In the genomic region with DNA sequence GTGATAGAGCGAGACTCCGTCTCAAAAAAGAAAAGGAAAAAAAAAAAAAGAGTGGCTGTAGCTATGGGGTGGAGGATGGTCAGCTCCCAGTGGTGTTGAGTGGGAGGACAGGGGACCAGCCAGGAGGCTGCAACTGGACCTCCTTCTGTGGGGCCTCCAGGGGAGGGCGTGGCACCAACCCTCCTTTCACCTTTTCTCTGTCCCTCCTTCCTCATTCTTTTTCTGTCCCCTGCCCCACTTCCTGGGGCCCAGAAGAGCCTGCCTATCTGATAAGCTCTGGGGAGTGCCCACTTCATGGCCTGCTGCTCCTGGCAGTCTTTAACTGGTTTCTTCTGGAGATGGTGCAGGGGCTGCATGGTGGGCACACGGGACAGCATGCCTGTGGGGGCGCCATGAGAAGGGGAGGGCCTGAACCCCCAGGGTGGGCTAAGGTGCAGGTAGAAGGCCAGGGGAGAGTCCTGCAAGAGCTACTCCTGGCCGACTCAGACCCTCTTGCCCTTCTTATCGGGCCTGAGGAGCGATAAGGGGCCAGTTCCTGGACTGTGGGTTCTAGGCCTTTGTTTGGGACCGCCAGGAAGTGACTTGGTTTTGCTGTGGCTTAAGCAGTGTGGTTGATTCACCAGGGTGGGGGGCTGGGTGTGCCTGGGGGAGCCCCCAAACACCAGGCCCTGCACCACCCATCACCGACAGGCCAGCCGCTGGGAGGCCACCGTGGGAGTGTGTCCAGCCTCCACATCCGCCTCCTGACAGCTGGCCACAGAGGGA, we compare ENCODE assay signal across 11 cellular contexts. TPM values are rescaled to one million over a fixed set of nuclear protein-coding genes. Genes with fewer than 3 reads are reported as not detected.
DNase-seq lines count a peak whose midpoint lies in the region; ATAC-seq, FAIRE-seq and TF ChIP-seq lines count a peak whose summit lies in the region.
"Had no signal": no experiment of that assay in that cellular context is flagged by ENCODE, and none has a peak within 500 bp of the region (broad histone marks: within the 10 kb centered on the region; RNA-seq: fewer than 3 reads in every experiment).

No MANE protein-coding gene starts in this region.

- H3K36me3 ChIP-seq in prostate gland: no peaks in the 10 kb centered on the region

- H3K27ac ChIP-seq in prostate gland: peak overlapping the region; percentile 55 to 57

- POLR2A ChIA-PET in GM10248 (lab: Yijun Ruan, JAX): no interaction called here
- POLR2A ChIA-PET in activated CD4-positive, alpha-beta memory T cell treated with anti-CD3 and anti-CD28 coated beads for 36 hours (lab: Charles Lee): no interaction called here

- no peak overlapping the region for H3K27ac Mint-ChIP-seq in activated CD4-positive, alpha-beta memory T cell treated with anti-CD3 and anti-CD28 coated beads for 36 hours

- H3K4me3 ChIP-seq in NB4 (ENCODE audit: low read depth, low read length) (peak overlapping the region; percentile 34), fibroblast of pulmonary artery (replicated peaks; ENCODE audit: low read depth, low read length) (no peak overlapping the region), prostate gland (no peak overlapping the region)

- TF ChIP-seq POLR2A in NB4 (IDR thresholded peaks at IDR 0.05; ENCODE audit: extremely low read depth, insufficient read length) (peak; percentile 16), prostate gland (IDR thresholded peaks at IDR 0.05) (no peak)

- H3K27me3 Mint-ChIP-seq in activated CD4-positive, alpha-beta memory T cell treated with anti-CD3 and anti-CD28 coated beads for 36 hours: no peaks in the 10 kb centered on the region

- no peak for FAIRE-seq in HTR-8/SVneo (lab: Jason Lieb, UNC)
- FAIRE-seq: endometrium, TTC549 had no signal

- H3K4me1 Mint-ChIP-seq in activated CD4-positive, alpha-beta memory T cell treated with anti-CD3 and anti-CD28 coated beads for 36 hours (ENCODE audit: low read depth): peaks cover 5% of the 10 kb centered on the region

- no peaks in the 10 kb centered on the region for H3K36me3 Mint-ChIP-seq in activated CD4-positive, alpha-beta memory T cell treated with anti-CD3 and anti-CD28 coated beads for 36 hours

- H3K4me3 Mint-ChIP-seq in activated CD4-positive, alpha-beta memory T cell treated with anti-CD3 and anti-CD28 coated beads for 36 hours: no peak overlapping the region

- peaks cover 3% of the 10 kb centered on the region for H3K9me3 Mint-ChIP-seq in activated CD4-positive, alpha-beta memory T cell treated with anti-CD3 and anti-CD28 coated beads for 36 hours

- CTCF ChIA-PET in GM10248 (lab: Yijun Ruan, JAX): interaction anchor here (1.3 to 1.9 kb wide), 3 partner anchors 11 to 561 kb away, joined by 3 to 5 read pairs (median 3); no protein-coding TSS in a partner anchor
- CTCF ChIA-PET in activated CD4-positive, alpha-beta memory T cell treated with anti-CD3 and anti-CD28 coated beads for 36 hours (lab: Charles Lee): no interaction called here

- 88% methylated on average over 11 of the region's 13 CpGs for WGBS in prostate gland

- H3K9me3 ChIP-seq in prostate gland: no peaks in the 10 kb centered on the region

- no peak for ATAC-seq in HG03045 (IDR thresholded peaks at IDR 0.05; ENCODE audit: unreplicated experiment)
- ATAC-seq in HG03196 (IDR thresholded peaks at IDR 0.05; ENCODE audit: unreplicated experiment): no peak

- no peaks in the 10 kb centered on the region for H3K4me1 ChIP-seq in prostate gland (replicated peaks)

- TF ChIP-seq CTCF in GM10248 (IDR thresholded peaks at IDR 0.05; ENCODE audit: control extremely low read depth, extremely low read depth, low read depth, missing control alignments) (no peak), NB4 (IDR thresholded peaks at IDR 0.05; ENCODE audit: low read depth, low read length) (no peak), fibroblast of pulmonary artery (IDR thresholded peaks at IDR 0.05; ENCODE audit: low read length, missing control alignments) (no peak), prostate gland (IDR thresholded peaks at IDR 0.05) (no peak)

- intact Hi-C loops in prostate gland (cut with DNase I): loop anchor here (5.0 kb wide), 1 partner anchor 213 kb away; no protein-coding TSS in a partner anchor
- intact Hi-C loops in activated CD4-positive, alpha-beta memory T cell treated with anti-CD3 and anti-CD28 coated beads for 36 hours (cut with micrococcal nuclease): no loop called here

- H3K27me3 ChIP-seq in prostate gland (replicated peaks; ENCODE audit: insufficient read depth): no peaks in the 10 kb centered on the region

- peak; percentile 40 for DNase-seq in GM10248 (ENCODE audit: extremely low spot score)
- peak; percentile 82 for DNase-seq in NB4 (ENCODE audit: low read depth)
- peak; percentile 61 for DNase-seq in fibroblast of pulmonary artery (ENCODE audit: low read depth)
- DNase-seq in prostate gland (ENCODE audit: low spot score): no peak
- DNase-seq in activated CD4-positive, alpha-beta memory T cell treated with anti-CD3 and anti-CD28 coated beads for 36 hours: no peak
- no peak for DNase-seq in HTR-8/SVneo (ENCODE audit: insufficient read length, low spot score)
- DNase-seq: stimulated activated CD4-positive, alpha-beta T cell treated with anti-CD3 and anti-CD28 coated beads, Interleukin-2, amount 100 ng/mL, for 48 hours had no signal

RNA-seq across cellular contexts. Expression of gene FLNB, which starts 49.4 kb away (rescaled TPM):
- 100 to 1,000 TPM; 331 to 408 TPM for total RNA-seq in prostate gland
- total RNA-seq in activated CD4-positive, alpha-beta memory T cell treated with anti-CD3 and anti-CD28 coated beads for 36 hours: 10 to 100 TPM; 23.1 to 26.0 TPM

Comparison
In these comparisons a context has a peak if more than half of its experiments do, and no peak if none do; other contexts are left out.
1. DNase-seq: peak in GM10248 (single experiment), NB4 (single experiment) and fibroblast of pulmonary artery (single experiment); none in prostate gland (single experiment), activated CD4-positive, alpha-beta memory T cell treated with anti-CD3 and anti-CD28 coated beads for 36 hours (single experiment) and HTR-8/SVneo (single experiment).
2. RNA of gene FLNB, which starts 49.4 kb away (total RNA-seq): 331 to 408 TPM in prostate gland; 23.1 to 26.0 TPM in activated CD4-positive, alpha-beta memory T cell treated with anti-CD3 and anti-CD28 coated beads for 36 hours; every median in the first group is over 10 times any median in the second.